ENCODE assay signal across 1 cellular context in the genomic region with DNA sequence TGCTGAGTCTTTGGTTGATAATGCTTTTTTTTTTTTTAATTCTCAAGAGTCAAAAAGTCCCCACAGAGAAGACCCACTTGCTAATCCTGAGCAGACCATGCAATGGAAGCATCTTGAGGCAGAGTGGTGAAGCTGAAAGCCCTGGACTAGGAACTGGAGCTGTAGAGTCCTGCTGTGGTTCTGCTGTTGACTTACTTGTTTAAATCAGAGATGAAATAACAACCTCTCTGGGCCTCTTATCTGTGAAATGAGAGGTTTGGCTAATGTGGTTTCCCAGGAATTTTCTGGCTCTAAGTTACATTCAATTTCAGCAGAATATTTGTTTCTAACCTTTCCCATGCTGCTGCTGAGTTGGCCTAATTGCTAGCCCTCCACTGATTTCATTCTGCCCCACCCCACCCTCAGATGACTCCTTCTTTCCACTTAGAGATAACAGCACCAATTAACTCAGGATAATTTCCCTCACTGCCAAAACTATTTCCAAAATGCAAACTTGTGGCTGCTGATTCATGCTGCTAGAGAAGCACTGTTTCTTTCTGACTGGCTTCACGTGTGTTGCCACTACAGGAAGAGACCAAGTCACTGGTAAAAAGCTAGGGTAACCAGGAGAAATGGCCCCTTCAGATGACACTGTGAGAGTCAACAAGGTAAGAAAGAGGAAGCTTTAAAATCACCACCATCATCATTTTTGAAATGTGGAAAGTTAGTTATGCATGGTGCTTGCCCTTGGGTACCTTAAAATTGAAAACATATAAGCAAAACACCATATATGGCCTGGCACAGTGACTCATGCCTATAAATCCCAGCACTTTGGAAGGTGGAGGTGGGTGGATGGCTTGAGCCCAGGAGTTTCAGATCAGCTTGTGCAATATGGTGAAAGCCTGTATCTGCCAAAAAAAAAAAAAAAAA.
TF ChIP-seq lines count a peak whose summit lies in the region.

No MANE protein-coding gene starts in this region.

TF ChIP-seq in HEK293, 187 proteins besides CTCF, POLR2A, EP300 and RAD21 (continued from another document and continues in another):
- peak; percentile 86; the same call in 1 of the 2 replicates for TF ChIP-seq KLF7 (tag by site-specific recombination; IDR thresholded peaks at IDR 0.05; ENCODE audit: borderline replicate concordance)
- TF ChIP-seq, protein P1, sequence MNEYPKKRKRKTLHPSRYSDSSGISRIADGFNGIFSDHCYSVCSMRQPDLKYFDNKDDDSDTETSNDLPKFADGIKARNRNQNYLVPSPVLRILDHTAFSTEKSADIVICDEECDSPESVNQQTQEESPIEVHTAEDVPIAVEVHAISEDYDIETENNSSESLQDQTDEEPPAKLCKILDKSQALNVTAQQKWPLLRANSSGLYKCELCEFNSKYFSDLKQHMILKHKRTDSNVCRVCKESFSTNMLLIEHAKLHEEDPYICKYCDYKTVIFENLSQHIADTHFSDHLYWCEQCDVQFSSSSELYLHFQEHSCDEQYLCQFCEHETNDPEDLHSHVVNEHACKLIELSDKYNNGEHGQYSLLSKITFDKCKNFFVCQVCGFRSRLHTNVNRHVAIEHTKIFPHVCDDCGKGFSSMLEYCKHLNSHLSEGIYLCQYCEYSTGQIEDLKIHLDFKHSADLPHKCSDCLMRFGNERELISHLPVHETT (tag by site-specific recombination; IDR thresholded peaks at IDR 0.05): peak; percentile 81
- TF ChIP-seq, protein P2, sequence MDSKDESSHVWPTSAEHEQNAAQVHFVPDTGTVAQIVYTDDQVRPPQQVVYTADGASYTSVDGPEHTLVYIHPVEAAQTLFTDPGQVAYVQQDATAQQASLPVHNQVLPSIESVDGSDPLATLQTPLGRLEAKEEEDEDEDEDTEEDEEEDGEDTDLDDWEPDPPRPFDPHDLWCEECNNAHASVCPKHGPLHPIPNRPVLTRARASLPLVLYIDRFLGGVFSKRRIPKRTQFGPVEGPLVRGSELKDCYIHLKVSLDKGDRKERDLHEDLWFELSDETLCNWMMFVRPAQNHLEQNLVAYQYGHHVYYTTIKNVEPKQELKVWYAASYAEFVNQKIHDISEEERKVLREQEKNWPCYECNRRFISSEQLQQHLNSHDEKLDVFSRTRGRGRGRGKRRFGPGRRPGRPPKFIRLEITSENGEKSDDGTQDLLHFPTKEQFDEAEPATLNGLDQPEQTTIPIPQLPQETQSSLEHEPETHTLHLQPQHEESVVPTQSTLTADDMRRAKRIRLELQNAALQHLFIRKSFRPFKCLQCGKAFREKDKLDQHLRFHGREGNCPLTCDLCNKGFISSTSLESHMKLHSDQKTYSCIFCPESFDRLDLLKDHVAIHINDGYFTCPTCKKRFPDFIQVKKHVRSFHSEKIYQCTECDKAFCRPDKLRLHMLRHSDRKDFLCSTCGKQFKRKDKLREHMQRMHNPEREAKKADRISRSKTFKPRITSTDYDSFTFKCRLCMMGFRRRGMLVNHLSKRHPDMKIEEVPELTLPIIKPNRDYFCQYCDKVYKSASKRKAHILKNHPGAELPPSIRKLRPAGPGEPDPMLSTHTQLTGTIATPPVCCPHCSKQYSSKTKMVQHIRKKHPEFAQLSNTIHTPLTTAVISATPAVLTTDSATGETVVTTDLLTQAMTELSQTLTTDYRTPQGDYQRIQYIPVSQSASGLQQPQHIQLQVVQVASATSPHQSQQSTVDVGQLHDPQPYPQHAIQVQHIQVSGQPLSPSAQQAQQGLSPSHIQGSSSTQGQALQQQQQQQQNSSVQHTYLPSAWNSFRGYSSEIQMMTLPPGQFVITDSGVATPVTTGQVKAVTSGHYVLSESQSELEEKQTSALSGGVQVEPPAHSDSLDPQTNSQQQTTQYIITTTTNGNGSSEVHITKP (tag by site-specific recombination; IDR thresholded peaks at IDR 0.05): peak; percentile 97
- no peak for TF ChIP-seq ZNF292 (tag by site-specific recombination; IDR thresholded peaks at IDR 0.05; ENCODE audit: borderline replicate concordance, low read depth)
- TF ChIP-seq ZNF335 (tag by site-specific recombination; conservative IDR thresholded peaks at IDR 0.05): peak; percentile 64
- peak; percentile 62; the same call in 1 of the 2 replicates for TF ChIP-seq ZNF501 (tag by site-specific recombination; IDR thresholded peaks at IDR 0.05)
- TF ChIP-seq, protein P3, sequence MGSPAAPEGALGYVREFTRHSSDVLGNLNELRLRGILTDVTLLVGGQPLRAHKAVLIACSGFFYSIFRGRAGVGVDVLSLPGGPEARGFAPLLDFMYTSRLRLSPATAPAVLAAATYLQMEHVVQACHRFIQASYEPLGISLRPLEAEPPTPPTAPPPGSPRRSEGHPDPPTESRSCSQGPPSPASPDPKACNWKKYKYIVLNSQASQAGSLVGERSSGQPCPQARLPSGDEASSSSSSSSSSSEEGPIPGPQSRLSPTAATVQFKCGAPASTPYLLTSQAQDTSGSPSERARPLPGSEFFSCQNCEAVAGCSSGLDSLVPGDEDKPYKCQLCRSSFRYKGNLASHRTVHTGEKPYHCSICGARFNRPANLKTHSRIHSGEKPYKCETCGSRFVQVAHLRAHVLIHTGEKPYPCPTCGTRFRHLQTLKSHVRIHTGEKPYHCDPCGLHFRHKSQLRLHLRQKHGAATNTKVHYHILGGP (tag by site-specific recombination; IDR thresholded peaks at IDR 0.05): no peak
- TF ChIP-seq KLF1 (tag by site-specific recombination; IDR thresholded peaks at IDR 0.05): peak; percentile 91
- TF ChIP-seq, protein P4, sequence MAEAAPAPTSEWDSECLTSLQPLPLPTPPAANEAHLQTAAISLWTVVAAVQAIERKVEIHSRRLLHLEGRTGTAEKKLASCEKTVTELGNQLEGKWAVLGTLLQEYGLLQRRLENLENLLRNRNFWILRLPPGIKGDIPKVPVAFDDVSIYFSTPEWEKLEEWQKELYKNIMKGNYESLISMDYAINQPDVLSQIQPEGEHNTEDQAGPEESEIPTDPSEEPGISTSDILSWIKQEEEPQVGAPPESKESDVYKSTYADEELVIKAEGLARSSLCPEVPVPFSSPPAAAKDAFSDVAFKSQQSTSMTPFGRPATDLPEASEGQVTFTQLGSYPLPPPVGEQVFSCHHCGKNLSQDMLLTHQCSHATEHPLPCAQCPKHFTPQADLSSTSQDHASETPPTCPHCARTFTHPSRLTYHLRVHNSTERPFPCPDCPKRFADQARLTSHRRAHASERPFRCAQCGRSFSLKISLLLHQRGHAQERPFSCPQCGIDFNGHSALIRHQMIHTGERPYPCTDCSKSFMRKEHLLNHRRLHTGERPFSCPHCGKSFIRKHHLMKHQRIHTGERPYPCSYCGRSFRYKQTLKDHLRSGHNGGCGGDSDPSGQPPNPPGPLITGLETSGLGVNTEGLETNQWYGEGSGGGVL (tag by site-specific recombination; IDR thresholded peaks at IDR 0.05): peak; percentile 90
- TF ChIP-seq ZBTB1 (tag by site-specific recombination; IDR thresholded peaks at IDR 0.05): peak; percentile 79
- no peak for TF ChIP-seq ZNF433 (tag by site-specific recombination; IDR thresholded peaks at IDR 0.05; ENCODE audit: low read depth)
- 0 out of 2 replicates have a peak, but pooled peaks have one; percentile 21 for TF ChIP-seq PRDM1 (tag by site-specific recombination; IDR thresholded peaks at IDR 0.05)
- TF ChIP-seq, protein P5, sequence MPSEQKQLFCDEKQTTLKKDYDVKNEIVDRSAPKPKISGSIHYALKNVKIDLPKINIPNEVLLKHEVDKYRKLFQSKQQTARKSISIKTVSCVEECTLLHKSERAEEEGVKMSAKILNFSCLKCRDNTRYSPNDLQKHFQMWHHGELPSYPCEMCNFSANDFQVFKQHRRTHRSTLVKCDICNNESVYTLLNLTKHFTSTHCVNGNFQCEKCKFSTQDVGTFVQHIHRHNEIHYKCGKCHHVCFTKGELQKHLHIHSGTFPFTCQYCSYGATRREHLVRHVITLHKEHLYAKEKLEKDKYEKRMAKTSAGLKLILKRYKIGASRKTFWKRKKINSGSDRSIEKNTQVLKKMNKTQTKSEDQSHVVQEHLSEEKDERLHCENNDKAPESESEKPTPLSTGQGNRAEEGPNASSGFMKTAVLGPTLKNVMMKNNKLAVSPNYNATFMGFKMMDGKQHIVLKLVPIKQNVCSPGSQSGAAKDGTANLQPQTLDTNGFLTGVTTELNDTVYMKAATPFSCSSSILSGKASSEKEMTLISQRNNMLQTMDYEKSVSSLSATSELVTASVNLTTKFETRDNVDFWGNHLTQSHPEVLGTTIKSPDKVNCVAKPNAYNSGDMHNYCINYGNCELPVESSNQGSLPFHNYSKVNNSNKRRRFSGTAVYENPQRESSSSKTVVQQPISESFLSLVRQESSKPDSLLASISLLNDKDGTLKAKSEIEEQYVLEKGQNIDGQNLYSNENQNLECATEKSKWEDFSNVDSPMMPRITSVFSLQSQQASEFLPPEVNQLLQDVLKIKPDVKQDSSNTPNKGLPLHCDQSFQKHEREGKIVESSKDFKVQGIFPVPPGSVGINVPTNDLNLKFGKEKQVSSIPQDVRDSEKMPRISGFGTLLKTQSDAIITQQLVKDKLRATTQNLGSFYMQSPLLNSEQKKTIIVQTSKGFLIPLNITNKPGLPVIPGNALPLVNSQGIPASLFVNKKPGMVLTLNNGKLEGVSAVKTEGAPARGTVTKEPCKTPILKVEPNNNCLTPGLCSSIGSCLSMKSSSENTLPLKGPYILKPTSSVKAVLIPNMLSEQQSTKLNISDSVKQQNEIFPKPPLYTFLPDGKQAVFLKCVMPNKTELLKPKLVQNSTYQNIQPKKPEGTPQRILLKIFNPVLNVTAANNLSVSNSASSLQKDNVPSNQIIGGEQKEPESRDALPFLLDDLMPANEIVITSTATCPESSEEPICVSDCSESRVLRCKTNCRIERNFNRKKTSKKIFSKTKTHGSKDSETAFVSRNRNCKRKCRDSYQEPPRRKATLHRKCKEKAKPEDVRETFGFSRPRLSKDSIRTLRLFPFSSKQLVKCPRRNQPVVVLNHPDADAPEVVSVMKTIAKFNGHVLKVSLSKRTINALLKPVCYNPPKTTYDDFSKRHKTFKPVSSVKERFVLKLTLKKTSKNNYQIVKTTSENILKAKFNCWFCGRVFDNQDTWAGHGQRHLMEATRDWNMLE (tag by site-specific recombination; conservative IDR thresholded peaks at IDR 0.05; ENCODE audit: low read depth): peak; percentile 44; the same call in 1 of the 2 replicates
- peak; percentile 62; the same call in 1 of the 2 replicates for TF ChIP-seq ZSCAN23 (tag by site-specific recombination; IDR thresholded peaks at IDR 0.05)
- no peak for TF ChIP-seq ZNF623 (tag by site-specific recombination; IDR thresholded peaks at IDR 0.05)
- TF ChIP-seq, protein P6, sequence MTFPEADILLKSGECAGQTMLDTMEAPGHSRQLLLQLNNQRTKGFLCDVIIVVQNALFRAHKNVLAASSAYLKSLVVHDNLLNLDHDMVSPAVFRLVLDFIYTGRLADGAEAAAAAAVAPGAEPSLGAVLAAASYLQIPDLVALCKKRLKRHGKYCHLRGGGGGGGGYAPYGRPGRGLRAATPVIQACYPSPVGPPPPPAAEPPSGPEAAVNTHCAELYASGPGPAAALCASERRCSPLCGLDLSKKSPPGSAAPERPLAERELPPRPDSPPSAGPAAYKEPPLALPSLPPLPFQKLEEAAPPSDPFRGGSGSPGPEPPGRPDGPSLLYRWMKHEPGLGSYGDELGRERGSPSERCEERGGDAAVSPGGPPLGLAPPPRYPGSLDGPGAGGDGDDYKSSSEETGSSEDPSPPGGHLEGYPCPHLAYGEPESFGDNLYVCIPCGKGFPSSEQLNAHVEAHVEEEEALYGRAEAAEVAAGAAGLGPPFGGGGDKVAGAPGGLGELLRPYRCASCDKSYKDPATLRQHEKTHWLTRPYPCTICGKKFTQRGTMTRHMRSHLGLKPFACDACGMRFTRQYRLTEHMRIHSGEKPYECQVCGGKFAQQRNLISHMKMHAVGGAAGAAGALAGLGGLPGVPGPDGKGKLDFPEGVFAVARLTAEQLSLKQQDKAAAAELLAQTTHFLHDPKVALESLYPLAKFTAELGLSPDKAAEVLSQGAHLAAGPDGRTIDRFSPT (tag by site-specific recombination; IDR thresholded peaks at IDR 0.05): peak; percentile 70; the same call in 1 of the 2 replicates
- TF ChIP-seq, protein P7, sequence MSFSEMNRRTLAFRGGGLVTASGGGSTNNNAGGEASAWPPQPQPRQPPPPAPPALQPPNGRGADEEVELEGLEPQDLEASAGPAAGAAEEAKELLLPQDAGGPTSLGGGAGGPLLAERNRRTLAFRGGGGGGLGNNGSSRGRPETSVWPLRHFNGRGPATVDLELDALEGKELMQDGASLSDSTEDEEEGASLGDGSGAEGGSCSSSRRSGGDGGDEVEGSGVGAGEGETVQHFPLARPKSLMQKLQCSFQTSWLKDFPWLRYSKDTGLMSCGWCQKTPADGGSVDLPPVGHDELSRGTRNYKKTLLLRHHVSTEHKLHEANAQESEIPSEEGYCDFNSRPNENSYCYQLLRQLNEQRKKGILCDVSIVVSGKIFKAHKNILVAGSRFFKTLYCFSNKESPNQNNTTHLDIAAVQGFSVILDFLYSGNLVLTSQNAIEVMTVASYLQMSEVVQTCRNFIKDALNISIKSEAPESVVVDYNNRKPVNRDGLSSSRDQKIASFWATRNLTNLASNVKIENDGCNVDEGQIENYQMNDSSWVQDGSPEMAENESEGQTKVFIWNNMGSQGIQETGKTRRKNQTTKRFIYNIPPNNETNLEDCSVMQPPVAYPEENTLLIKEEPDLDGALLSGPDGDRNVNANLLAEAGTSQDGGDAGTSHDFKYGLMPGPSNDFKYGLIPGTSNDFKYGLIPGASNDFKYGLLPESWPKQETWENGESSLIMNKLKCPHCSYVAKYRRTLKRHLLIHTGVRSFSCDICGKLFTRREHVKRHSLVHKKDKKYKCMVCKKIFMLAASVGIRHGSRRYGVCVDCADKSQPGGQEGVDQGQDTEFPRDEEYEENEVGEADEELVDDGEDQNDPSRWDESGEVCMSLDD (tag by site-specific recombination; IDR thresholded peaks at IDR 0.05): 0 out of 2 replicates have a peak, but pooled peaks have one; percentile 38
- TF ChIP-seq ZNF140 (tag by site-specific recombination; IDR thresholded peaks at IDR 0.05): no peak
- peak; percentile 34; the same call in 1 of the 2 replicates for TF ChIP-seq BCL11A (tag by site-specific recombination; IDR thresholded peaks at IDR 0.05; ENCODE audit: low read depth)
- TF ChIP-seq ZNF843 (tag by site-specific recombination; IDR thresholded peaks at IDR 0.05): peak; percentile 89
- peak; percentile 67; the same call in 1 of the 2 replicates for TF ChIP-seq ZEB2 (tag by site-specific recombination; IDR thresholded peaks at IDR 0.05)
- TF ChIP-seq OVOL3 (tag by site-specific recombination; IDR thresholded peaks at IDR 0.05): peak; percentile 27; the same call in 1 of the 2 replicates
- no peak for TF ChIP-seq ZNF555 (tag by site-specific recombination; conservative IDR thresholded peaks at IDR 0.05)
- peak; percentile 45; the same call in 1 of the 2 replicates for TF ChIP-seq SP3 (tag by site-specific recombination; IDR thresholded peaks at IDR 0.05)
- no peak for TF ChIP-seq ZNF585B (tag by site-specific recombination; IDR thresholded peaks at IDR 0.05)
- TF ChIP-seq OSR2 (tag by site-specific recombination; IDR thresholded peaks at IDR 0.05): peak; percentile 97
- TF ChIP-seq, protein P8, sequence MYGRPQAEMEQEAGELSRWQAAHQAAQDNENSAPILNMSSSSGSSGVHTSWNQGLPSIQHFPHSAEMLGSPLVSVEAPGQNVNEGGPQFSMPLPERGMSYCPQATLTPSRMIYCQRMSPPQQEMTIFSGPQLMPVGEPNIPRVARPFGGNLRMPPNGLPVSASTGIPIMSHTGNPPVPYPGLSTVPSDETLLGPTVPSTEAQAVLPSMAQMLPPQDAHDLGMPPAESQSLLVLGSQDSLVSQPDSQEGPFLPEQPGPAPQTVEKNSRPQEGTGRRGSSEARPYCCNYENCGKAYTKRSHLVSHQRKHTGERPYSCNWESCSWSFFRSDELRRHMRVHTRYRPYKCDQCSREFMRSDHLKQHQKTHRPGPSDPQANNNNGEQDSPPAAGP (tag by site-specific recombination; IDR thresholded peaks at IDR 0.05): peak; percentile 78
- TF ChIP-seq, protein P9, sequence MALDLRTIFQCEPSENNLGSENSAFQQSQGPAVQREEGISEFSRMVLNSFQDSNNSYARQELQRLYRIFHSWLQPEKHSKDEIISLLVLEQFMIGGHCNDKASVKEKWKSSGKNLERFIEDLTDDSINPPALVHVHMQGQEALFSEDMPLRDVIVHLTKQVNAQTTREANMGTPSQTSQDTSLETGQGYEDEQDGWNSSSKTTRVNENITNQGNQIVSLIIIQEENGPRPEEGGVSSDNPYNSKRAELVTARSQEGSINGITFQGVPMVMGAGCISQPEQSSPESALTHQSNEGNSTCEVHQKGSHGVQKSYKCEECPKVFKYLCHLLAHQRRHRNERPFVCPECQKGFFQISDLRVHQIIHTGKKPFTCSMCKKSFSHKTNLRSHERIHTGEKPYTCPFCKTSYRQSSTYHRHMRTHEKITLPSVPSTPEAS (tag by site-specific recombination; IDR thresholded peaks at IDR 0.05): no peak
